In genomic region chr2:234823877-234824376, GRCh38 we compare ENCODE assay signal across 1 cellular context.
TF ChIP-seq lines count a peak whose summit lies in the region.

No MANE protein-coding gene starts in this region.

TF ChIP-seq in IMR-90, 13 proteins besides CTCF, POLR2A, EP300 and RAD21 (continued from another document):
- TF ChIP-seq, protein P1, sequence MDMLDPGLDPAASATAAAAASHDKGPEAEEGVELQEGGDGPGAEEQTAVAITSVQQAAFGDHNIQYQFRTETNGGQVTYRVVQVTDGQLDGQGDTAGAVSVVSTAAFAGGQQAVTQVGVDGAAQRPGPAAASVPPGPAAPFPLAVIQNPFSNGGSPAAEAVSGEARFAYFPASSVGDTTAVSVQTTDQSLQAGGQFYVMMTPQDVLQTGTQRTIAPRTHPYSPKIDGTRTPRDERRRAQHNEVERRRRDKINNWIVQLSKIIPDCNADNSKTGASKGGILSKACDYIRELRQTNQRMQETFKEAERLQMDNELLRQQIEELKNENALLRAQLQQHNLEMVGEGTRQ (IDR thresholded peaks at IDR 0.05; ENCODE audit: low read depth, low read length): peak; percentile 80
- TF ChIP-seq BHLHE40 (IDR thresholded peaks at IDR 0.05; ENCODE audit: low read depth, low read length): peak; percentile 90
- TF ChIP-seq RCOR1 (IDR thresholded peaks at IDR 0.05; ENCODE audit: insufficient replicate concordance, low read length): peak; percentile 87
- TF ChIP-seq RFX5 (IDR thresholded peaks at IDR 0.05; ENCODE audit: low read depth, low read length): no peak
- no peak for TF ChIP-seq CEBPB (IDR thresholded peaks at IDR 0.05; ENCODE audit: low read depth, low read length)
